In the genomic region with DNA sequence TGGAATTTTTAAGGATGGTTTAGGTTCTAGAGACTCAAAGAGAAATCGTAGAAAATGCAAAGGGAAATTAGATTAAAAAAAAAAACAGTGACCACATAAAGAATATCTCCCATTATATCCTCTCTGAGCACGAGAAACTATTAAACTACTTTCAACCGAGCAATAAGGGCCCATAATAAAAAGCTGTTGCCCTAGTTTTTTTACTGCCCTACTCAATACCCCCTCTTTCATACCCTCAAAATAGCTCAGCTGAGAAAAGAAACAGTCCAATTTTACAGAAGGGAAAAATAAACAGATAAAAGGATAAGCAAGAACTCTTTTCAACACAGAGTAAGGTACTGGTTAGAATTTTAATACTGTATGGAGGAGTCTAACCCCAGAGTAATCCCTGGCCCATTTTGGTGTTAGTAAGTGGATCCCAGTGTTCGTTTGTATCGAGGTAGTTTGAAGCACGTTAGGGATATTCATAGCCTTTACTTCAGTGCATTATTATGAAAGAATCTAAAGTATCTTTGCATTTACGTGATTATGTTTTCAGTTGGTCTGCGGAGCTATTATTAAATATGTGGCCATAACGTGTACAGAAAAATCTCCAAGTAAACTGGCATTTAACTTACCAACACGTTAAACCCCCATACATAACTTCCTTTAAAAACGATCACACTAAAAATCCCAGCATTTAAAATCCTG, we compare ENCODE assay signal across 8 cellular contexts. TPM values are rescaled to one million over a fixed set of nuclear protein-coding genes. Genes with fewer than 3 reads are reported as not detected.
A peak's percentile ranks its signal among the peaks of the same experiment; 100 is the strongest.
DNase-seq lines count a peak whose midpoint lies in the region; TF ChIP-seq lines count a peak whose summit lies in the region.

No MANE protein-coding gene starts in this region.

- TF ChIP-seq POLR2A in thyroid gland (IDR thresholded peaks at IDR 0.05): no peak

- no peaks in the 10 kb centered on the region for H3K9me3 ChIP-seq in thyroid gland

- H3K4me3 ChIP-seq in kidney epithelial cell (ENCODE audit: low read depth, low read length) (peak overlapping the region; percentile 57), thyroid gland (replicated peaks in 1 of 3) (peak overlapping the region in 2 of 3 donors; percentile 75 to 79)

- peak overlapping the region; percentile 82 to 94 (median 92) for H3K27ac ChIP-seq in thyroid gland

- TF ChIP-seq CTCF in kidney epithelial cell (IDR thresholded peaks at IDR 0.05; ENCODE audit: insufficient read depth, low read length, poor library complexity, severe bottlenecking) (no peak), thyroid gland (IDR thresholded peaks at IDR 0.05) (no peak)

- H3K9me3 Mint-ChIP-seq in activated T-cell treated with anti-CD3 and anti-CD28 coated beads, Interleukin-2, amount 50 U/mL, for 24 hours: no peaks in the 10 kb centered on the region
- H3K9me3 Mint-ChIP-seq in activated naive CD8-positive, alpha-beta T cell treated with anti-CD3 and anti-CD28 coated beads for 36 hours: no peaks in the 10 kb centered on the region

- DNase-seq in activated T-cell treated with anti-CD3 and anti-CD28 coated beads, Interleukin-2, amount 50 U/mL, for 24 hours: no peak
- no peak for DNase-seq in activated T-cell treated with anti-CD3 and anti-CD28 coated beads, Interleukin-2, amount 50 U/mL, for 1 hour
- DNase-seq in activated naive CD8-positive, alpha-beta T cell treated with anti-CD3 and anti-CD28 coated beads for 36 hours: no peak
- DNase-seq in kidney epithelial cell (ENCODE audit: low read depth): no peak
- DNase-seq in thyroid gland: no peak
- DNase-seq in NOMO-1 treated with DMSO at 0.1 percent for 48 hours (lab: John Stamatoyannopoulos, UW; ENCODE audit: unreplicated experiment): no peak
- no peak for DNase-seq in D341Med (ENCODE audit: low spot score)
- DNase-seq in germinal center (ENCODE audit: low spot score): no peak

- WGBS in thyroid gland, 2 donors: 43 to 47% methylated on average over 11 of the region's 11 CpGs

- H3K27me3 ChIP-seq in kidney epithelial cell (ENCODE audit: control insufficient read depth, insufficient read depth, low read length) (no peaks in the 10 kb centered on the region), thyroid gland (no peaks in the 10 kb centered on the region)

- H3K36me3 ChIP-seq in kidney epithelial cell (ENCODE audit: control insufficient read depth, insufficient read depth, low read length) (no peaks in the 10 kb centered on the region), thyroid gland (no peaks in the 10 kb centered on the region)

- no peaks in the 10 kb centered on the region for H3K36me3 Mint-ChIP-seq in activated T-cell treated with anti-CD3 and anti-CD28 coated beads, Interleukin-2, amount 50 U/mL, for 24 hours (ENCODE audit: low read depth)
- no peaks in the 10 kb centered on the region for H3K36me3 Mint-ChIP-seq in activated naive CD8-positive, alpha-beta T cell treated with anti-CD3 and anti-CD28 coated beads for 36 hours

- H3K4me3 Mint-ChIP-seq in activated T-cell treated with anti-CD3 and anti-CD28 coated beads, Interleukin-2, amount 50 U/mL, for 24 hours: peak overlapping the region; percentile 74
- H3K4me3 Mint-ChIP-seq in activated naive CD8-positive, alpha-beta T cell treated with anti-CD3 and anti-CD28 coated beads for 36 hours: peak overlapping the region; percentile 71

- peaks cover 60% of the 10 kb centered on the region for H3K4me1 Mint-ChIP-seq in activated T-cell treated with anti-CD3 and anti-CD28 coated beads, Interleukin-2, amount 50 U/mL, for 24 hours (ENCODE audit: low read depth)
- peaks cover 31% of the 10 kb centered on the region for H3K4me1 Mint-ChIP-seq in activated naive CD8-positive, alpha-beta T cell treated with anti-CD3 and anti-CD28 coated beads for 36 hours

- H3K4me1 ChIP-seq in thyroid gland: peaks cover 28 to 34% of the 10 kb centered on the region in 2 donors

- H3K27ac Mint-ChIP-seq in activated T-cell treated with anti-CD3 and anti-CD28 coated beads, Interleukin-2, amount 50 U/mL, for 24 hours: peak overlapping the region; percentile 32
- no peak overlapping the region for H3K27ac Mint-ChIP-seq in activated naive CD8-positive, alpha-beta T cell treated with anti-CD3 and anti-CD28 coated beads for 36 hours

- peaks cover 51% of the 10 kb centered on the region for H3K27me3 Mint-ChIP-seq in activated T-cell treated with anti-CD3 and anti-CD28 coated beads, Interleukin-2, amount 50 U/mL, for 24 hours
- H3K27me3 Mint-ChIP-seq in activated naive CD8-positive, alpha-beta T cell treated with anti-CD3 and anti-CD28 coated beads for 36 hours: peaks cover 64% of the 10 kb centered on the region

- intact Hi-C loops in thyroid gland (cut with DNase I): loop anchor here (10.0 kb wide), 1 partner anchor 65 kb away; no protein-coding TSS in a partner anchor

RNA-seq across cellular contexts. Expression of a gene that starts 1.0 kb away (rescaled TPM):
- total RNA-seq in activated naive CD8-positive, alpha-beta T cell treated with anti-CD3 and anti-CD28 coated beads for 36 hours: under 1 TPM; 0.52 to 0.78 TPM
- total RNA-seq in kidney epithelial cell: 68.4 and 93.5 TPM in 2 replicates
- total RNA-seq in thyroid gland: 10 to 100 TPM; 58.7 to 85.7 (median 68.0) TPM

RNA-seq across cellular contexts. Expression of a gene that starts 47.4 kb away (rescaled TPM):
- total RNA-seq in activated naive CD8-positive, alpha-beta T cell treated with anti-CD3 and anti-CD28 coated beads for 36 hours: not detected
- not detected in 2 replicates for total RNA-seq in kidney epithelial cell
- not detected for total RNA-seq in thyroid gland

Comparison
In these comparisons a context has a peak if more than half of its experiments do, and no peak if none do; other contexts are left out.
1. RNA of a gene that starts 1.0 kb away (total RNA-seq): 68.4 to 93.5 TPM in kidney epithelial cell and 58.7 to 85.7 TPM in thyroid gland; 0.52 to 0.78 TPM in activated naive CD8-positive, alpha-beta T cell treated with anti-CD3 and anti-CD28 coated beads for 36 hours; every median in the first group is over 10 times any median in the second.